ENCODE assay signal across 11 cellular contexts in genomic region chr2:60532421-60532820, GRCh38. TPM values are rescaled to one million over a fixed set of nuclear protein-coding genes. Genes with fewer than 3 reads are reported as not detected.
DNase-seq lines count a peak whose midpoint lies in the region; ATAC-seq and TF ChIP-seq lines count a peak whose summit lies in the region.
"Had no signal": no experiment of that assay in that cellular context is flagged by ENCODE, and none has a peak within 500 bp of the region (broad histone marks: within the 10 kb centered on the region; RNA-seq: fewer than 3 reads in every experiment).

No MANE protein-coding gene starts in this region.

- peak overlapping the region; percentile 67; the same call in 1 of the 2 replicates for H3K9ac ChIP-seq in iPS-20b (ENCODE audit: low read depth, low read length)

- peaks cover 0 to 1% of the 10 kb centered on the region in 2 experiments; a peak in 1 of 3 replicates for H3K36me3 ChIP-seq in HEK293 (ENCODE audit: control insufficient read depth in 2 of 2, insufficient read depth in 1 of 2, low read length in 2 of 2)
- H3K36me3 ChIP-seq in iPS-20b (ENCODE audit: insufficient read depth, low read depth, low read length) = peaks cover 15% of the 10 kb centered on the region; the same call in 1 of the 2 replicates
- H3K36me3 ChIP-seq: thoracic aorta had no signal

- POLR2A ChIA-PET in HEK293 (lab: Yijun Ruan, JAX) (no interaction called here), activated B cell treated with CpG ODN at 0.5 μM for 24 hours (lab: Charles Lee) (interaction anchor here (0.7 to 7.1 kb wide), 6 partner anchors 13 to 182 kb away, joined by 3 to 54 read pairs (median 6); no protein-coding TSS in a partner anchor)
- POLR2A ChIA-PET in activated CD8-positive, alpha-beta T cell treated with anti-CD3 and anti-CD28 coated beads, Interleukin-2, amount 10 ng/mL, durations not matched to agents 7 days and 5 days (lab: Charles Lee) = no interaction called here

- TF ChIP-seq CTCF in HEK293 (tag by site-specific recombination; IDR thresholded peaks at IDR 0.05) (no peak), activated B cell treated with CpG ODN at 0.5 μM for 24 hours (IDR thresholded peaks at IDR 0.05) (no peak), type B pancreatic cell (conservative IDR thresholded peaks at IDR 0.05) (no peak)

- peaks cover 69% of the 10 kb centered on the region for H3K4me1 ChIP-seq in HEK293 (ENCODE audit: control insufficient read depth, insufficient read depth, low read length)
- H3K4me1 ChIP-seq in iPS-20b (ENCODE audit: insufficient read depth, low read length) = peaks cover 94% of the 10 kb centered on the region

- H3K4me3 ChIP-seq in HEK293 (ENCODE audit: low read depth, low read length) (no peak overlapping the region), iPS-20b (ENCODE audit: low read length) (peak overlapping the region; percentile 34; the same call in 1 of the 2 replicates)
- H3K4me3 ChIP-seq: thoracic aorta had no signal

- CTCF ChIA-PET in HEK293 (lab: Yijun Ruan, JAX) = interaction anchor here (0.6 kb wide), 1 partner anchor 298 kb away, joined by 3 read pairs; no protein-coding TSS in a partner anchor
- CTCF ChIA-PET in activated B cell treated with CpG ODN at 0.5 μM for 24 hours (lab: Charles Lee) = no interaction called here
- CTCF ChIA-PET in activated CD8-positive, alpha-beta T cell treated with anti-CD3 and anti-CD28 coated beads, Interleukin-2, amount 10 ng/mL, durations not matched to agents 7 days and 5 days (lab: Charles Lee) = no interaction called here

- H3K9me3 Mint-ChIP-seq in activated B cell treated with CpG ODN at 0.5 μM for 24 hours (no peaks in the 10 kb centered on the region), type B pancreatic cell (no peaks in the 10 kb centered on the region)
- H3K9me3 Mint-ChIP-seq in activated CD8-positive, alpha-beta T cell treated with anti-CD3 and anti-CD28 coated beads, Interleukin-2, amount 10 ng/mL, durations not matched to agents 7 days and 5 days (ENCODE audit: insufficient read depth) = no peaks in the 10 kb centered on the region

- no peaks in the 10 kb centered on the region for H3K27me3 Mint-ChIP-seq in activated B cell treated with CpG ODN at 0.5 μM for 24 hours
- no peaks in the 10 kb centered on the region for H3K27me3 Mint-ChIP-seq in type B pancreatic cell
- peaks cover 55% of the 10 kb centered on the region for H3K27me3 Mint-ChIP-seq in activated CD8-positive, alpha-beta T cell treated with anti-CD3 and anti-CD28 coated beads, Interleukin-2, amount 10 ng/mL, durations not matched to agents 7 days and 5 days (ENCODE audit: low read depth)

- H3K36me3 Mint-ChIP-seq in activated B cell treated with CpG ODN at 0.5 μM for 24 hours (ENCODE audit: low read depth) = peaks cover 74% of the 10 kb centered on the region
- peaks cover 18% of the 10 kb centered on the region for H3K36me3 Mint-ChIP-seq in type B pancreatic cell
- H3K36me3 Mint-ChIP-seq in activated CD8-positive, alpha-beta T cell treated with anti-CD3 and anti-CD28 coated beads, Interleukin-2, amount 10 ng/mL, durations not matched to agents 7 days and 5 days (ENCODE audit: low read depth) = no peaks in the 10 kb centered on the region

- H3K27me3 ChIP-seq in iPS-20b (ENCODE audit: insufficient read depth, low read length) = no peaks in the 10 kb centered on the region

- ATAC-seq in activated B cell treated with CpG ODN at 0.5 μM for 24 hours (ENCODE audit: low read depth) = no peak
- ATAC-seq in activated CD8-positive, alpha-beta T cell treated with anti-CD3 and anti-CD28 coated beads, Interleukin-2, amount 10 ng/mL, durations not matched to agents 7 days and 5 days = no peak

- H3K4me1 Mint-ChIP-seq in activated B cell treated with CpG ODN at 0.5 μM for 24 hours = peaks cover 98% of the 10 kb centered on the region
- H3K4me1 Mint-ChIP-seq in type B pancreatic cell (ENCODE audit: unreplicated experiment) = peaks cover 85% of the 10 kb centered on the region
- no peaks in the 10 kb centered on the region for H3K4me1 Mint-ChIP-seq in activated CD8-positive, alpha-beta T cell treated with anti-CD3 and anti-CD28 coated beads, Interleukin-2, amount 10 ng/mL, durations not matched to agents 7 days and 5 days (ENCODE audit: low read depth)

- no peak for DNase-seq in activated B cell treated with CpG ODN at 0.5 μM for 24 hours
- no peak for DNase-seq in type B pancreatic cell (ENCODE audit: extremely low spot score, unreplicated experiment)
- no peak for DNase-seq in Kasumi-1 (lab: John Stamatoyannopoulos, UW)
- DNase-seq in kidney tubule cell (ENCODE audit: low spot score) = no peak
- no peak for DNase-seq in activated CD8-positive, alpha-beta T cell treated with anti-CD3 and anti-CD28 coated beads, Interleukin-2, amount 10 ng/mL, durations not matched to agents 7 days and 5 days
- DNase-seq: activated effector memory CD4-positive, alpha-beta T cell treated with anti-CD3 and anti-CD28 coated beads, Interleukin-2, amount 50 U/mL, for 16 hours; effector CD4-positive, alpha-beta T cell; stimulated activated CD4-positive, alpha-beta T cell treated with anti-CD3 and anti-CD28 coated beads, Interleukin-15, amount 100 ng/mL, for 24 hours had no signal

- H3K4me3 Mint-ChIP-seq in activated B cell treated with CpG ODN at 0.5 μM for 24 hours = peak overlapping the region; percentile 71
- H3K4me3 Mint-ChIP-seq in type B pancreatic cell = peak overlapping the region; percentile 81
- H3K4me3 Mint-ChIP-seq in activated CD8-positive, alpha-beta T cell treated with anti-CD3 and anti-CD28 coated beads, Interleukin-2, amount 10 ng/mL, durations not matched to agents 7 days and 5 days = no peak overlapping the region

- H3K27ac ChIP-seq in HEK293 (ENCODE audit: extremely low read depth, low read depth, low read length) (no peak overlapping the region), iPS-20b (ENCODE audit: low read length) (no peak overlapping the region)
- H3K27ac ChIP-seq: thoracic aorta had no signal

- intact Hi-C loops in activated B cell treated with CpG ODN at 0.5 μM for 24 hours (cut with micrococcal nuclease) = loop anchor here (5.0 kb wide), 1 partner anchor 85 kb away; no protein-coding TSS in a partner anchor

- H3K9me3 ChIP-seq in HEK293 (ENCODE audit: control insufficient read depth, insufficient read depth, low read depth, low read length) (no peaks in the 10 kb centered on the region), iPS-20b (ENCODE audit: insufficient read depth, low read depth, low read length) (no peaks in the 10 kb centered on the region)
- H3K9me3 ChIP-seq: thoracic aorta had no signal

- H3K27ac Mint-ChIP-seq in activated B cell treated with CpG ODN at 0.5 μM for 24 hours (peak overlapping the region; percentile 85), type B pancreatic cell (peak overlapping the region; percentile 62)
- H3K27ac Mint-ChIP-seq in activated CD8-positive, alpha-beta T cell treated with anti-CD3 and anti-CD28 coated beads, Interleukin-2, amount 10 ng/mL, durations not matched to agents 7 days and 5 days = no peak overlapping the region

TF ChIP-seq in HEK293, 187 proteins besides CTCF, POLR2A, EP300 and RAD21:
- TF ChIP-seq ZSCAN30 (tag by site-specific recombination; IDR thresholded peaks at IDR 0.05) (no peak), ZNF239 (tag by site-specific recombination; IDR thresholded peaks at IDR 0.05) (no peak), GLIS1 (tag by site-specific recombination; IDR thresholded peaks at IDR 0.05) (0 out of 2 replicates have a peak, but pooled peaks have one; percentile 1), ZNF548 (tag by site-specific recombination; IDR thresholded peaks at IDR 0.05) (no peak), ZNF114 (tag by site-specific recombination; IDR thresholded peaks at IDR 0.05) (no peak), ZBTB20 (tag by site-specific recombination; IDR thresholded peaks at IDR 0.05) (no peak), IKZF3 (tag by site-specific recombination; IDR thresholded peaks at IDR 0.05) (no peak), PRDM6 (tag by site-specific recombination; IDR thresholded peaks at IDR 0.05) (peak; percentile 78), ZNF248 (tag by site-specific recombination; IDR thresholded peaks at IDR 0.05) (no peak), ZNF362 (tag by site-specific recombination; IDR thresholded peaks at IDR 0.05) (0 out of 2 replicates have a peak, but pooled peaks have one; percentile 49), ZNF629 (tag by site-specific recombination; IDR thresholded peaks at IDR 0.05) (no peak), WT1 (tag by site-specific recombination; IDR thresholded peaks at IDR 0.05) (no peak)

RNA-seq across cellular contexts. Expression of gene BCL11A, which starts 21.0 kb away (rescaled TPM):
- total RNA-seq in activated B cell treated with CpG ODN at 0.5 μM for 24 hours (279 and 331 TPM in 2 replicates), type B pancreatic cell (ENCODE audit: low replicate concordance) (47.9 and 53.1 TPM in 2 replicates)
- under 1 TPM in 1 of 2 experiments, not detected in 1; 0.03 TPM for total RNA-seq in activated CD8-positive, alpha-beta T cell treated with anti-CD3 and anti-CD28 coated beads, Interleukin-2, amount 10 ng/mL, durations not matched to agents 7 days and 5 days

Comparison
In these comparisons a context has a peak if more than half of its experiments do, and no peak if none do; other contexts are left out.
1. RNA of gene BCL11A, which starts 21.0 kb away (total RNA-seq): 279 to 331 TPM in activated B cell treated with CpG ODN at 0.5 μM for 24 hours and 47.9 to 53.1 TPM in type B pancreatic cell; 0.03 TPM in activated CD8-positive, alpha-beta T cell treated with anti-CD3 and anti-CD28 coated beads, Interleukin-2, amount 10 ng/mL, durations not matched to agents 7 days and 5 days; every median in the first group is over 10 times any median in the second.